In genomic region chr17:75371981-75372380, GRCh38 we compare ENCODE assay signal across 14 cellular contexts. TPM values are rescaled to one million over a fixed set of nuclear protein-coding genes. Genes with fewer than 3 reads are reported as not detected.
DNase-seq lines count a peak whose midpoint lies in the region; ATAC-seq and TF ChIP-seq lines count a peak whose summit lies in the region.
"Had no signal": no experiment of that assay in that cellular context is flagged by ENCODE, and none has a peak within 500 bp of the region (broad histone marks: within the 10 kb centered on the region; RNA-seq: fewer than 3 reads in every experiment).

No MANE protein-coding gene starts in this region.

- peaks cover 6 to 10% of the 10 kb centered on the region in 2 experiments; a peak in 2 of 3 replicates for H3K36me3 ChIP-seq in HEK293 (ENCODE audit: control insufficient read depth in 2 of 2, insufficient read depth in 1 of 2, low read length in 2 of 2)
- H3K36me3 ChIP-seq: left ventricle myocardium inferior, sigmoid colon had no signal

- POLR2A ChIA-PET in HEK293 (lab: Yijun Ruan, JAX): no interaction called here

- H3K4me1 Mint-ChIP-seq in activated T-helper 1 cell treated with anti-CD3 and anti-CD28 coated beads, Interleukin-12 subunit alpha, Interleukin-12 subunit beta, Interleukin-2, Interleukin-4 antibody, amounts not matched to agents 30 ng/mL and 10 ng/mL and 1 ng/mL, durations not matched to agents 14 hours and 24 hours and 36 hours (ENCODE audit: low read depth): peaks cover 54% of the 10 kb centered on the region
- peaks cover 56 to 63% of the 10 kb centered on the region in 2 donors for H3K4me1 Mint-ChIP-seq in natural killer cell

- peaks cover 4% of the 10 kb centered on the region for H3K36me3 Mint-ChIP-seq in activated T-helper 1 cell treated with anti-CD3 and anti-CD28 coated beads, Interleukin-12 subunit alpha, Interleukin-12 subunit beta, Interleukin-2, Interleukin-4 antibody, amounts not matched to agents 30 ng/mL and 10 ng/mL and 1 ng/mL, durations not matched to agents 14 hours and 24 hours and 36 hours (ENCODE audit: low read depth)
- peaks cover 6% of the 10 kb centered on the region for H3K36me3 Mint-ChIP-seq in natural killer cell

- no peak for DNase-seq in activated CD4-positive, CD25-positive, alpha-beta regulatory T cell (lab: John Stamatoyannopoulos, UW)
- no peak for DNase-seq in activated T-helper 1 cell treated with anti-CD3 and anti-CD28 coated beads, Interleukin-12 subunit alpha, Interleukin-12 subunit beta, Interleukin-2, Interleukin-4 antibody, amounts not matched to agents 30 ng/mL and 10 ng/mL and 1 ng/mL, durations not matched to agents 14 hours and 24 hours and 36 hours (ENCODE audit: low spot score)
- DNase-seq in natural killer cell (no peak), DMS53 (lab: John Stamatoyannopoulos, UW) (no peak)
- DNase-seq: activated gamma-delta T cell treated with Interleukin-2 at 50 U/mL for 16 hours, left ventricle myocardium inferior, sigmoid colon, testis had no signal

- CTCF ChIA-PET in HEK293 (lab: Yijun Ruan, JAX): no interaction called here

- peak overlapping the region; percentile 65 for H3K4me3 Mint-ChIP-seq in activated T-helper 1 cell treated with anti-CD3 and anti-CD28 coated beads, Interleukin-12 subunit alpha, Interleukin-12 subunit beta, Interleukin-2, Interleukin-4 antibody, amounts not matched to agents 30 ng/mL and 10 ng/mL and 1 ng/mL, durations not matched to agents 14 hours and 24 hours and 36 hours
- no peak overlapping the region for H3K4me3 Mint-ChIP-seq in natural killer cell

- no peak overlapping the region for H3K27ac ChIP-seq in HEK293 (ENCODE audit: extremely low read depth, low read depth, low read length)
- H3K27ac ChIP-seq: esophagus muscularis mucosa, left ventricle myocardium inferior, sigmoid colon, testis, VCaP had no signal

- no peaks in the 10 kb centered on the region for H3K9me3 ChIP-seq in HEK293 (ENCODE audit: control insufficient read depth, insufficient read depth, low read depth, low read length)
- H3K9me3 ChIP-seq: esophagus muscularis mucosa, left ventricle myocardium inferior, sigmoid colon, testis had no signal

- no peak for TF ChIP-seq CTCF in HEK293 (tag by site-specific recombination; IDR thresholded peaks at IDR 0.05)
- TF ChIP-seq CTCF in natural killer cell (IDR thresholded peaks at IDR 0.05): no peak

- H3K4me1 ChIP-seq in HEK293 (ENCODE audit: control insufficient read depth, insufficient read depth, low read length): peaks cover 15% of the 10 kb centered on the region

- no peaks in the 10 kb centered on the region for H3K9me3 Mint-ChIP-seq in activated T-helper 1 cell treated with anti-CD3 and anti-CD28 coated beads, Interleukin-12 subunit alpha, Interleukin-12 subunit beta, Interleukin-2, Interleukin-4 antibody, amounts not matched to agents 30 ng/mL and 10 ng/mL and 1 ng/mL, durations not matched to agents 14 hours and 24 hours and 36 hours
- no peaks in the 10 kb centered on the region for H3K9me3 Mint-ChIP-seq in natural killer cell

- H3K27me3 Mint-ChIP-seq in activated T-helper 1 cell treated with anti-CD3 and anti-CD28 coated beads, Interleukin-12 subunit alpha, Interleukin-12 subunit beta, Interleukin-2, Interleukin-4 antibody, amounts not matched to agents 30 ng/mL and 10 ng/mL and 1 ng/mL, durations not matched to agents 14 hours and 24 hours and 36 hours (ENCODE audit: insufficient read depth): no peaks in the 10 kb centered on the region
- no peaks in the 10 kb centered on the region for H3K27me3 Mint-ChIP-seq in natural killer cell (ENCODE audit: low read depth in 2 of 2)

- H3K27ac Mint-ChIP-seq in activated T-helper 1 cell treated with anti-CD3 and anti-CD28 coated beads, Interleukin-12 subunit alpha, Interleukin-12 subunit beta, Interleukin-2, Interleukin-4 antibody, amounts not matched to agents 30 ng/mL and 10 ng/mL and 1 ng/mL, durations not matched to agents 14 hours and 24 hours and 36 hours: peak overlapping the region; percentile 92
- peak overlapping the region; percentile 75 to 87 for H3K27ac Mint-ChIP-seq in natural killer cell

- intact Hi-C loops in activated T-helper 1 cell treated with anti-CD3 and anti-CD28 coated beads, Interleukin-12 subunit alpha, Interleukin-12 subunit beta, Interleukin-2, Interleukin-4 antibody, amounts not matched to agents 30 ng/mL and 10 ng/mL and 1 ng/mL, durations not matched to agents 14 hours and 24 hours and 36 hours (cut with micrococcal nuclease): loop anchor here (1.0 to 5.0 kb wide), 5 partner anchors 21 to 49 kb away; partner anchors contain the start of gene GRB2
- intact Hi-C loops in natural killer cell (cut with micrococcal nuclease): no loop called here

- ATAC-seq in activated CD4-positive, CD25-positive, alpha-beta regulatory T cell treated with anti-CD3 and anti-CD28 coated beads, Interleukin-2, amount 50 U/mL, for 24 hours: peak; percentile 85
- ATAC-seq in natural killer cell: peak in 2 of 3 donors; percentile 36 to 54
- ATAC-seq in HG03196 (IDR thresholded peaks at IDR 0.05; ENCODE audit: unreplicated experiment): no peak
- ATAC-seq in GM21786 (IDR thresholded peaks at IDR 0.05; ENCODE audit: unreplicated experiment): no peak

- H3K4me3 ChIP-seq in HEK293 (ENCODE audit: low read depth, low read length): no peak overlapping the region
- H3K4me3 ChIP-seq: esophagus muscularis mucosa, left ventricle myocardium inferior, sigmoid colon, testis had no signal

TF ChIP-seq in HEK293, 187 proteins besides CTCF, POLR2A, EP300 and RAD21:
- TF ChIP-seq, protein P1, sequence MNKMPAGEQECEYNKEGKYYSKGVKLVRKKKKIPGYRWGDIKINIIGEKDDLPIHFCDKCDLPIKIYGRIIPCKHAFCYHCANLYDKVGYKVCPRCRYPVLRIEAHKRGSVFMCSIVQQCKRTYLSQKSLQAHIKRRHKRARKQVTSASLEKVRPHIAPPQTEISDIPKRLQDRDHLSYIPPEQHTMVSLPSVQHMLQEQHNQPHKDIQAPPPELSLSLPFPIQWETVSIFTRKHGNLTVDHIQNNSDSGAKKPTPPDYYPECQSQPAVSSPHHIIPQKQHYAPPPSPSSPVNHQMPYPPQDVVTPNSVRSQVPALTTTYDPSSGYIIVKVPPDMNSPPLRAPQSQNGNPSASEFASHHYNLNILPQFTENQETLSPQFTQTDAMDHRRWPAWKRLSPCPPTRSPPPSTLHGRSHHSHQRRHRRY (tag by site-specific recombination; IDR thresholded peaks at IDR 0.05): no peak
- TF ChIP-seq SCRT2 (tag by site-specific recombination; IDR thresholded peaks at IDR 0.05) (peak; percentile 54), ZNF600 (tag by site-specific recombination; IDR thresholded peaks at IDR 0.05) (peak; percentile 70), HOXC10 (CRISPR knock-in tag; IDR thresholded peaks at IDR 0.05) (no peak)

RNA-seq across cellular contexts. Expression of gene GRB2, which starts 33.5 kb away (rescaled TPM):
- total RNA-seq in activated T-helper 1 cell treated with anti-CD3 and anti-CD28 coated beads, Interleukin-12 subunit alpha, Interleukin-12 subunit beta, Interleukin-2, Interleukin-4 antibody, amounts not matched to agents 30 ng/mL and 10 ng/mL and 1 ng/mL, durations not matched to agents 14 hours and 24 hours and 36 hours: 172 and 183 TPM in 2 replicates
- total RNA-seq in natural killer cell: 100 to 1,000 TPM; 115 to 142 (median 116) TPM

Comparison
In these comparisons a context has a peak if more than half of its experiments do, and no peak if none do; other contexts are left out.
1. ATAC-seq: peak in activated CD4-positive, CD25-positive, alpha-beta regulatory T cell treated with anti-CD3 and anti-CD28 coated beads, Interleukin-2, amount 50 U/mL, for 24 hours (2 of 2) and natural killer cell (2 of 3); none in HG03196 (single experiment) and GM21786 (single experiment).